ENCODE assay signal across 9 cellular contexts in the genomic region with DNA sequence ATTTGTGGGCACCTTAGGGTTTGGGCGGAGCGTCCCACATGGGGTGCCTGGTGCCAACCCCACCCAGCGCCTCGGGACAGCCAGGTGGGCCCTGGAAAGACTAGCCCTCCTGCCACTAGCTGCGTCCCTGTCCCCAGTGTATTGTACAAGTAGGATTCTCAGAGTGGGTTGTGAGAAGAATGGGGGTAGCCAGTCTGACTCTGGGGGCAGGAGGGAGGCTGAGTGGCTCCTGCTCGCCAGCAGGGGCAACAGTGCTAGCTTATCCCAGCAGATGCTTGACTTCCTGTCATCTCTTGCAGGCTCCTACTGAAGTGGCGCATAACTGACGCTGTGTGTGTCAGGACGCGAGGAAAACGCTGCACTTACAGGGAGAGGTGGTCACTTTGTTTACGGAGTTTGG. TPM values are rescaled to one million over a fixed set of nuclear protein-coding genes. Genes with fewer than 3 reads are reported as not detected.
DNase-seq lines count a peak whose midpoint lies in the region; FAIRE-seq and TF ChIP-seq lines count a peak whose summit lies in the region.
"Had no signal": no experiment of that assay in that cellular context is flagged by ENCODE, and none has a peak within 500 bp of the region (broad histone marks: within the 10 kb centered on the region; RNA-seq: fewer than 3 reads in every experiment).

No MANE protein-coding gene starts in this region.

- dilution Hi-C loops in endothelial cell of umbilical vein (cut with MboI; ENCODE audit: extremely low pct_ligation_motif_present, low sequenced_read_pairs): no loop called here

- no peaks in the 10 kb centered on the region for H3K9me1 ChIP-seq in endothelial cell of umbilical vein (replicated peaks; ENCODE audit: control insufficient read depth, extremely low read depth, insufficient read depth, low read length)

- H3K9ac ChIP-seq in endothelial cell of umbilical vein (replicated peaks; ENCODE audit: extremely low read depth, insufficient read depth, low read length): no peak overlapping the region

- TF ChIP-seq POLR2A in endothelial cell of umbilical vein (IDR thresholded peaks at IDR 0.05; ENCODE audit: low read depth, low read length): peak; percentile 31
- no peak for TF ChIP-seq POLR2A in spleen (IDR thresholded peaks at IDR 0.05)
- no peak for TF ChIP-seq POLR2A in uterus (IDR thresholded peaks at IDR 0.05)

- H3K9me3 ChIP-seq in OCI-LY7 (ENCODE audit: low read length) (no peaks in the 10 kb centered on the region), endothelial cell of umbilical vein (replicated peaks; ENCODE audit: control insufficient read depth, insufficient read depth, low read length) (no peaks in the 10 kb centered on the region), spleen (no peaks in the 10 kb centered on the region), uterus (no peaks in the 10 kb centered on the region)

- peaks cover 56% of the 10 kb centered on the region for H3K36me3 Mint-ChIP-seq in T-helper 1 cell treated with Interleukin-12 subunit alpha and Interleukin-12 subunit beta and Interleukin-4 antibody, amounts not matched to agents 30 μg/mL and 1 μg/mL, for 36 hours (ENCODE audit: low read depth)

- H3K4me1 Mint-ChIP-seq in T-helper 1 cell treated with Interleukin-12 subunit alpha and Interleukin-12 subunit beta and Interleukin-4 antibody, amounts not matched to agents 30 μg/mL and 1 μg/mL, for 36 hours (ENCODE audit: low read depth): peaks cover 22% of the 10 kb centered on the region

- BruUV-seq in OCI-LY7 (replicated peaks; lab: Mats Ljungman, UMichigan): no TSS peak
- no TSS peak for BruUV-seq in endothelial cell of umbilical vein (replicated peaks; lab: Mats Ljungman, UMichigan)

- intact Hi-C loops in OCI-LY7 (cut with micrococcal nuclease; ENCODE audit: unreplicated experiment) (no loop called here), endothelial cell of umbilical vein (cut with micrococcal nuclease) (no loop called here), spleen (cut with DNase I; ENCODE audit: low total_unique reads) (no loop called here), uterus (cut with DNase I; ENCODE audit: low total_unique reads) (no loop called here)

- WGBS in spleen, 5 donors: 73 to 82% (median 78%) methylated on average over 7 to 12 of the region's 12 CpGs

- H3K36me3 ChIP-seq in OCI-LY7 (ENCODE audit: insufficient read depth, low read length) (peaks cover 100% of the 10 kb centered on the region), endothelial cell of umbilical vein (ENCODE audit: control insufficient read depth in 2 of 2, extremely low read depth in 1 of 2, insufficient read depth in 2 of 2, low read length in 2 of 2) (peaks cover 24 to 69% of the 10 kb centered on the region in 2 experiments), spleen (peaks cover 2 to 100% (median 90%) of the 10 kb centered on the region in 6 donors), uterus (no peaks in the 10 kb centered on the region)

- DNase-seq in T-helper 1 cell (no peak), OCI-LY7 (ENCODE audit: low spot score) (no peak), endothelial cell of umbilical vein (ENCODE audit: low read depth, low spot score) (no peak), spleen (no peak), amniotic stem cell (lab: John Stamatoyannopoulos, UW) (no peak), NCI-H146 (lab: John Stamatoyannopoulos, UW) (no peak), uterus (no peak)
- DNase-seq: activated effector memory CD4-positive, alpha-beta T cell treated with anti-CD3 and anti-CD28 coated beads, Interleukin-2, amount 50 U/mL, for 16 hours had no signal

- no peak overlapping the region for H2AFZ ChIP-seq in OCI-LY7 (ENCODE audit: low read length)
- H2AFZ ChIP-seq in endothelial cell of umbilical vein (ENCODE audit: low read depth, low read length): no peak overlapping the region

- H3K4me3 ChIP-seq in OCI-LY7 (ENCODE audit: low read depth, low read length, poor library complexity, severe bottlenecking) (no peak overlapping the region), endothelial cell of umbilical vein (replicated peaks in 1 of 3; ENCODE audit: insufficient read depth in 1 of 3, low read depth in 1 of 3, low read length in 3 of 3) (no peak overlapping the region), spleen (no peak overlapping the region), uterus (no peak overlapping the region)

- no peaks in the 10 kb centered on the region for H3K9me3 Mint-ChIP-seq in T-helper 1 cell treated with Interleukin-12 subunit alpha and Interleukin-12 subunit beta and Interleukin-4 antibody, amounts not matched to agents 30 μg/mL and 1 μg/mL, for 36 hours

- TF ChIP-seq CTCF in OCI-LY7 (conservative IDR thresholded peaks at IDR 0.05; ENCODE audit: low read length): peak; percentile 44; the same call in 1 of the 2 replicates
- TF ChIP-seq CTCF in endothelial cell of umbilical vein (IDR thresholded peaks at IDR 0.05; ENCODE audit: extremely low read depth in 1 of 2, insufficient read depth in 1 of 2, low read depth in 1 of 2, low read length in 2 of 2): no peak
- no peak for TF ChIP-seq CTCF in spleen (IDR thresholded peaks at IDR 0.05 in 8 of 11, conservative IDR thresholded peaks at IDR 0.05 in 3 of 11)
- TF ChIP-seq CTCF in uterus (IDR thresholded peaks at IDR 0.05): no peak

- peak overlapping the region; percentile 17 for H3K27ac Mint-ChIP-seq in T-helper 1 cell treated with Interleukin-12 subunit alpha and Interleukin-12 subunit beta and Interleukin-4 antibody, amounts not matched to agents 30 μg/mL and 1 μg/mL, for 36 hours

- no peaks in the 10 kb centered on the region for H3K27me3 Mint-ChIP-seq in T-helper 1 cell treated with Interleukin-12 subunit alpha and Interleukin-12 subunit beta and Interleukin-4 antibody, amounts not matched to agents 30 μg/mL and 1 μg/mL, for 36 hours (ENCODE audit: low read depth)

- no peaks in the 10 kb centered on the region for H3K9me2 ChIP-seq in OCI-LY7 (ENCODE audit: insufficient read depth, low read length)

- no peak overlapping the region for H3K4me3 Mint-ChIP-seq in T-helper 1 cell treated with Interleukin-12 subunit alpha and Interleukin-12 subunit beta and Interleukin-4 antibody, amounts not matched to agents 30 μg/mL and 1 μg/mL, for 36 hours

- no peak for FAIRE-seq in endothelial cell of umbilical vein (lab: Jason Lieb, UNC)

- H3K27ac ChIP-seq in OCI-LY7 (ENCODE audit: low read depth, low read length, poor library complexity, severe bottlenecking) (no peak overlapping the region), endothelial cell of umbilical vein (ENCODE audit: insufficient read depth, low read depth, low read length) (no peak overlapping the region), spleen (peak overlapping the region in 7 of 8 donors; percentile 29 to 87 (median 70)), uterus (peak overlapping the region in 1 of 2 donors; percentile 30)

- CTCF ChIA-PET in OCI-LY7 (lab: Charles Lee; ENCODE audit: unreplicated experiment) (no interaction called here), endothelial cell of umbilical vein (lab: Charles Lee) (interaction anchor here (2.8 to 6.1 kb wide), 3 partner anchors 10 to 123 kb away, joined by 12 to 75 read pairs (median 15); no protein-coding TSS in a partner anchor)

- H4K20me1 ChIP-seq in OCI-LY7 (ENCODE audit: insufficient read depth, low read length): 0 out of 2 replicates have a peak, but pooled peaks cover 3% of the 10 kb centered on the region
- H4K20me1 ChIP-seq in endothelial cell of umbilical vein (replicated peaks; ENCODE audit: control insufficient read depth, extremely low read depth, insufficient read depth, low read length): peaks cover 4% of the 10 kb centered on the region

- H3K4me1 ChIP-seq in OCI-LY7 (ENCODE audit: insufficient read depth, low read length, poor library complexity, severe bottlenecking): peaks cover 17% of the 10 kb centered on the region
- no peaks in the 10 kb centered on the region for H3K4me1 ChIP-seq in endothelial cell of umbilical vein (ENCODE audit: control insufficient read depth, extremely low read depth, insufficient read depth, low read length)
- peaks cover 5 to 92% (median 53%) of the 10 kb centered on the region in 6 donors for H3K4me1 ChIP-seq in spleen
- H3K4me1 ChIP-seq in uterus: no peaks in the 10 kb centered on the region

- no peak overlapping the region for H3K4me2 ChIP-seq in OCI-LY7 (ENCODE audit: low read length)
- no peak overlapping the region for H3K4me2 ChIP-seq in endothelial cell of umbilical vein (ENCODE audit: insufficient read depth, low read length)

- POLR2A ChIA-PET in OCI-LY7 (lab: Charles Lee): no interaction called here
- POLR2A ChIA-PET in endothelial cell of umbilical vein (lab: Charles Lee): interaction anchor here (0.7 kb wide), 1 partner anchor 10 kb away, joined by 4 read pairs; no protein-coding TSS in a partner anchor

- peaks cover 2% of the 10 kb centered on the region; the same call in 1 of the 2 replicates for H3K79me2 ChIP-seq in OCI-LY7 (ENCODE audit: insufficient read depth, low read depth, low read length)
- peaks cover 2% of the 10 kb centered on the region for H3K79me2 ChIP-seq in endothelial cell of umbilical vein (ENCODE audit: control insufficient read depth, insufficient read depth, low read length)

- no peaks in the 10 kb centered on the region for H3K27me3 ChIP-seq in endothelial cell of umbilical vein (ENCODE audit: control insufficient read depth in 2 of 2, insufficient read depth in 2 of 2, low read length in 2 of 2)
- H3K27me3 ChIP-seq in spleen (replicated peaks in 1 of 7): no peaks in the 10 kb centered on the region
- H3K27me3 ChIP-seq in uterus: no peaks in the 10 kb centered on the region

RNA-seq across cellular contexts. Expression of gene PSMA7, which starts 9.3 kb away (rescaled TPM):
- total RNA-seq in OCI-LY7 (2014; rRNA removed; shearing (Covaris generic)): 247 and 362 TPM in 2 replicates
- 223 and 266 TPM in 2 replicates for total RNA-seq in OCI-LY7 (2022)
- 389 and 393 TPM in 2 replicates for total RNA-seq in endothelial cell of umbilical vein
- polyA plus RNA-seq in endothelial cell of umbilical vein: 783 and 826 TPM in 2 replicates
- 661 and 723 TPM in 2 replicates for polyA plus RNA-seq in endothelial cell of umbilical vein (2011; cell fraction: cytosol; rRNA removed)
- 410 and 499 TPM in 2 replicates for polyA plus RNA-seq in endothelial cell of umbilical vein (2011; cell fraction: nucleus; rRNA removed)
- 438 and 526 TPM in 2 replicates for polyA plus RNA-seq in endothelial cell of umbilical vein (2012)
- polyA minus RNA-seq in endothelial cell of umbilical vein: 230 and 251 TPM in 2 replicates
- 190 TPM for polyA minus RNA-seq in endothelial cell of umbilical vein (2011; cell fraction: cytosol; rRNA and poly(A)+ RNA removed)
- polyA minus RNA-seq in endothelial cell of umbilical vein (2011; cell fraction: nucleus; rRNA and poly(A)+ RNA removed): 48.9 and 53.7 TPM in 2 replicates
- 100 to 1,000 TPM; 157 to 247 (median 180) TPM for total RNA-seq in spleen
- 100 to 1,000 TPM; 178 to 281 (median 235) TPM for polyA plus RNA-seq in spleen
- total RNA-seq in uterus: 100 to 1,000 TPM; 145 to 214 (median 162) TPM

RNA-seq across cellular contexts. Expression of gene SS18L1, which starts 9.7 kb away (rescaled TPM):
- 13.0 and 17.0 TPM in 2 replicates for total RNA-seq in OCI-LY7 (2014; rRNA removed; shearing (Covaris generic))
- total RNA-seq in OCI-LY7 (2022) (16.8 and 17.7 TPM in 2 replicates), endothelial cell of umbilical vein (21.7 and 22.1 TPM in 2 replicates), spleen (10 to 100 TPM; 13.0 to 18.6 (median 14.3) TPM), uterus (10 to 100 TPM in 2 of 4 donors, 1 to 10 TPM in 1, under 1 TPM in 1; 0.51 to 21.7 (median 12.8) TPM)
- polyA plus RNA-seq in endothelial cell of umbilical vein (15.4 and 21.0 TPM in 2 replicates), spleen (10 to 100 TPM in 1 of 3 donors, 1 to 10 TPM in 2; 6.7 to 11.0 (median 8.4) TPM)
- polyA plus RNA-seq in endothelial cell of umbilical vein (2011; cell fraction: cytosol; rRNA removed): 4.9 and 8.4 TPM in 2 replicates
- 40.5 and 40.6 TPM in 2 replicates for polyA plus RNA-seq in endothelial cell of umbilical vein (2011; cell fraction: nucleus; rRNA removed)
- polyA plus RNA-seq in endothelial cell of umbilical vein (2012): 8.9 and 11.2 TPM in 2 replicates
- 19.2 and 25.9 TPM in 2 replicates for polyA minus RNA-seq in endothelial cell of umbilical vein
- polyA minus RNA-seq in endothelial cell of umbilical vein (2011; cell fraction: cytosol; rRNA and poly(A)+ RNA removed): 14.1 TPM
- 21.9 and 33.6 TPM in 2 replicates for polyA minus RNA-seq in endothelial cell of umbilical vein (2011; cell fraction: nucleus; rRNA and poly(A)+ RNA removed)

RNA-seq across cellular contexts. Expression of gene LSM14B, which starts 11.6 kb away (rescaled TPM):
- 44.7 and 54.2 TPM in 2 replicates for total RNA-seq in OCI-LY7 (2014; rRNA removed; shearing (Covaris generic))
- total RNA-seq in OCI-LY7 (2022) (53.7 and 54.4 TPM in 2 replicates), endothelial cell of umbilical vein (31.1 and 34.0 TPM in 2 replicates), spleen (10 to 100 TPM; 17.6 to 37.6 (median 31.9) TPM), uterus (10 to 100 TPM in 3 of 4 donors, 1 to 10 TPM in 1; 3.1 to 56.8 (median 45.9) TPM)
- polyA plus RNA-seq in endothelial cell of umbilical vein (32.5 and 37.0 TPM in 2 replicates), spleen (10 to 100 TPM; 14.0 to 20.1 (median 15.0) TPM)
- polyA plus RNA-seq in endothelial cell of umbilical vein (2011; cell fraction: cytosol; rRNA removed): 25.5 and 28.8 TPM in 2 replicates
- polyA plus RNA-seq in endothelial cell of umbilical vein (2011; cell fraction: nucleus; rRNA removed): 29.2 and 29.5 TPM in 2 replicates
- polyA plus RNA-seq in endothelial cell of umbilical vein (2012): 25.4 and 25.9 TPM in 2 replicates
- 21.0 and 23.0 TPM in 2 replicates for polyA minus RNA-seq in endothelial cell of umbilical vein
- 24.1 TPM for polyA minus RNA-seq in endothelial cell of umbilical vein (2011; cell fraction: cytosol; rRNA and poly(A)+ RNA removed)
- 13.8 and 14.6 TPM in 2 replicates for polyA minus RNA-seq in endothelial cell of umbilical vein (2011; cell fraction: nucleus; rRNA and poly(A)+ RNA removed)

RNA-seq across cellular contexts. Expression of gene MTG2, which starts 49.0 kb away (rescaled TPM):
- 20.3 and 24.1 TPM in 2 replicates for total RNA-seq in OCI-LY7 (2014; rRNA removed; shearing (Covaris generic))
- total RNA-seq in OCI-LY7 (2022): 37.5 and 38.6 TPM in 2 replicates
- 22.1 and 31.6 TPM in 2 replicates for total RNA-seq in endothelial cell of umbilical vein
- polyA plus RNA-seq in endothelial cell of umbilical vein: 19.9 and 22.2 TPM in 2 replicates
- 17.0 and 17.8 TPM in 2 replicates for polyA plus RNA-seq in endothelial cell of umbilical vein (2011; cell fraction: cytosol; rRNA removed)
- 32.3 and 33.8 TPM in 2 replicates for polyA plus RNA-seq in endothelial cell of umbilical vein (2011; cell fraction: nucleus; rRNA removed)
- 14.4 and 17.4 TPM in 2 replicates for polyA plus RNA-seq in endothelial cell of umbilical vein (2012)
- 11.5 and 11.9 TPM in 2 replicates for polyA minus RNA-seq in endothelial cell of umbilical vein
- 20.9 TPM for polyA minus RNA-seq in endothelial cell of umbilical vein (2011; cell fraction: cytosol; rRNA and poly(A)+ RNA removed)
- 12.4 and 17.0 TPM in 2 replicates for polyA minus RNA-seq in endothelial cell of umbilical vein (2011; cell fraction: nucleus; rRNA and poly(A)+ RNA removed)
- total RNA-seq in spleen: 10 to 100 TPM; 22.6 to 39.8 (median 37.5) TPM
- 10 to 100 TPM; 26.9 to 41.3 (median 37.7) TPM for polyA plus RNA-seq in spleen
- total RNA-seq in uterus: 10 to 100 TPM in 3 of 4 donors, under 1 TPM in 1; 0.59 to 38.5 (median 22.7) TPM

Comparison
In these comparisons a context has a peak if more than half of its experiments do, and no peak if none do; other contexts are left out.
1. H3K27ac ChIP-seq: peak in spleen (7 of 8); none in OCI-LY7 (single experiment) and endothelial cell of umbilical vein (single experiment).